ENCODE assay signal across 8 cellular contexts in genomic region chr12:65556676-65557424, GRCh38.
DNase-seq lines count a peak whose midpoint lies in the region; ATAC-seq and TF ChIP-seq lines count a peak whose summit lies in the region.

No MANE protein-coding gene starts in this region.

- H3K36me3 ChIP-seq in aorta (ENCODE audit: control insufficient read depth in 1 of 2, insufficient read depth in 2 of 2, low read length in 1 of 2), result no peaks in the 10 kb centered on the region

- intact Hi-C loops in Right ventricle myocardium inferior (cut with DNase I), result loop anchor here (5.0 to 10.0 kb wide), 3 partner anchors 118 to 530 kb away; no protein-coding TSS in a partner anchor
- intact Hi-C loops in posterior vena cava (cut with DNase I), result loop anchor here in 1 of 2 donors (10.0 kb wide), 1 partner anchor 528 kb away; no protein-coding TSS in a partner anchor
- intact Hi-C loops in aorta (cut with DNase I), result loop anchor here (2.0 to 5.0 kb wide), 3 partner anchors 530 to 550 kb away; no protein-coding TSS in a partner anchor

- peak; percentile 48 for DNase-seq in GDM1 (lab: John Stamatoyannopoulos, UW)
- DNase-seq in SK-N-DZ (ENCODE audit: low spot score), result peak; percentile 54
- peak; percentile 66 for DNase-seq in activated naive CD4-positive, alpha-beta T cell treated with anti-CD3 and anti-CD28 coated beads, Interleukin-2, amount 50 U/mL, for 16 hours
- peak; percentile 89 for DNase-seq in Right ventricle myocardium inferior (ENCODE audit: missing footprints)
- DNase-seq in posterior vena cava (ENCODE audit: low spot score), result peak; percentile 92
- peak; percentile 80 to 93 for DNase-seq in aorta

- no peak overlapping the region for H3K4me3 ChIP-seq in aorta (ENCODE audit: low read length in 2 of 2)

- no peaks in the 10 kb centered on the region for H3K4me1 ChIP-seq in aorta (ENCODE audit: control insufficient read depth in 1 of 2, insufficient read depth in 2 of 2, low read length in 2 of 2)

- H3K27me3 ChIP-seq in aorta (ENCODE audit: control insufficient read depth in 1 of 2, insufficient read depth in 2 of 2, low read length in 1 of 2), result no peaks in the 10 kb centered on the region

- peak; percentile 99 for ATAC-seq in GM21786 (IDR thresholded peaks at IDR 0.05; ENCODE audit: unreplicated experiment)
- ATAC-seq in Right ventricle myocardium inferior, result peak; percentile 95
- peak; percentile 94 for ATAC-seq in aorta (ENCODE audit: low FRiP score)

- 21 to 23% methylated on average over 22 of the region's 22 CpGs for WGBS in aorta, 2 donors

- H3K27ac ChIP-seq in aorta (ENCODE audit: low read depth in 1 of 2, low read length in 2 of 2), result no peak overlapping the region

- TF ChIP-seq CTCF in LNCAP (IDR thresholded peaks at IDR 0.05), result peak; percentile 95

- H3K9me3 ChIP-seq in aorta (ENCODE audit: control insufficient read depth, low read length), result no peaks in the 10 kb centered on the region
